13 cellular contexts compared by ENCODE assay signal in genomic region chr5:159951387-159951786, GRCh38. TPM values are rescaled to one million over a fixed set of nuclear protein-coding genes. Genes with fewer than 3 reads are reported as not detected.
DNase-seq lines count a peak whose midpoint lies in the region; ATAC-seq and TF ChIP-seq lines count a peak whose summit lies in the region.
"Had no signal": no experiment of that assay in that cellular context is flagged by ENCODE, and none has a peak within 500 bp of the region (broad histone marks: within the 10 kb centered on the region; RNA-seq: fewer than 3 reads in every experiment).

No MANE protein-coding gene starts in this region.

- H3K27ac ChIP-seq in GM23338 (ENCODE audit: low read depth) (no peak overlapping the region), SJSA1 (0 out of 2 replicates have a peak overlapping the region, but pooled peaks have one; percentile 4)

- H3K4me3 Mint-ChIP-seq in GM23338, result no peak overlapping the region
- no peak overlapping the region for H3K4me3 Mint-ChIP-seq in glutamatergic neuron (ENCODE audit: unreplicated experiment)
- H3K4me3 Mint-ChIP-seq: CD8-positive, alpha-beta memory T cell; natural killer cell had no signal

- no peaks in the 10 kb centered on the region for H4K20me1 ChIP-seq in GM23338 (replicated peaks; ENCODE audit: insufficient read depth)

- H3K27ac Mint-ChIP-seq in GM23338, result no peak overlapping the region
- no peak overlapping the region for H3K27ac Mint-ChIP-seq in glutamatergic neuron (ENCODE audit: unreplicated experiment)
- H3K27ac Mint-ChIP-seq: CD8-positive, alpha-beta memory T cell; natural killer cell had no signal

- H2AFZ ChIP-seq in GM23338, result peak overlapping the region; percentile 56; the same call in 1 of the 2 replicates

- H3K27me3 ChIP-seq in GM23338 (ENCODE audit: insufficient read depth) (no peaks in the 10 kb centered on the region), SJSA1 (replicated peaks) (no peaks in the 10 kb centered on the region)

- no peak overlapping the region for H3K4me2 ChIP-seq in GM23338

- no peaks in the 10 kb centered on the region for H3K79me2 ChIP-seq in GM23338 (replicated peaks; ENCODE audit: insufficient read depth)

- H3K4me1 ChIP-seq in GM23338 (ENCODE audit: insufficient read depth), result no peaks in the 10 kb centered on the region
- peaks cover 28% of the 10 kb centered on the region for H3K4me1 ChIP-seq in SJSA1 (replicated peaks)

- ATAC-seq in GM23338 (peak; percentile 99), GM19397 (IDR thresholded peaks at IDR 0.05; ENCODE audit: unreplicated experiment) (no peak), HG03354 (IDR thresholded peaks at IDR 0.05; ENCODE audit: poor library complexity, severe bottlenecking, unreplicated experiment) (no peak)
- ATAC-seq: natural killer cell had no signal

- H3K4me3 ChIP-seq in GM23338 (no peak overlapping the region), SJSA1 (no peak overlapping the region)

- H3K27me3 Mint-ChIP-seq in GM23338 (ENCODE audit: insufficient read depth, low read depth, poor library complexity) (peaks cover 3% of the 10 kb centered on the region), glutamatergic neuron (ENCODE audit: unreplicated experiment) (peaks cover 2% of the 10 kb centered on the region)

- H3K4me1 Mint-ChIP-seq in GM23338, result no peaks in the 10 kb centered on the region
- no peaks in the 10 kb centered on the region for H3K4me1 Mint-ChIP-seq in glutamatergic neuron (ENCODE audit: low read depth, unreplicated experiment)
- H3K4me1 Mint-ChIP-seq: CD8-positive, alpha-beta memory T cell; natural killer cell had no signal

- H3F3A ChIP-seq in GM23338 (replicated peaks; ENCODE audit: low read depth), result no peaks in the 10 kb centered on the region

- H3K9me3 Mint-ChIP-seq in GM23338 (no peaks in the 10 kb centered on the region), glutamatergic neuron (ENCODE audit: unreplicated experiment) (no peaks in the 10 kb centered on the region)
- H3K9me3 Mint-ChIP-seq: CD8-positive, alpha-beta memory T cell; natural killer cell had no signal

- H3K9me2 ChIP-seq in GM23338 (ENCODE audit: insufficient read depth), result peaks cover 4% of the 10 kb centered on the region; the same call in 1 of the 2 replicates

- H3K36me3 ChIP-seq in GM23338 (ENCODE audit: insufficient read depth) (no peaks in the 10 kb centered on the region), SJSA1 (no peaks in the 10 kb centered on the region)

- in situ Hi-C loops in ACHN (cut with HindIII; ENCODE audit: low pct_ligation_motif_present, low pct_unique_long_range_greater_than_20kb, low sequenced_read_pairs), result no loop called here

- H3K9me3 ChIP-seq in SJSA1 (replicated peaks), result no peaks in the 10 kb centered on the region

- DNase-seq in ACHN (peak; percentile 71), GM23338 (ENCODE audit: low spot score) (peak; percentile 79), SJSA1 (ENCODE audit: low read depth in 1 of 2, low spot score in 2 of 2) (no peak), glutamatergic neuron (peak; percentile 27), hepatic stellate cell (ENCODE audit: low spot score) (no peak), cerebellar nuclear complex (lab: John Stamatoyannopoulos, UW) (no peak)
- DNase-seq: anterior cingulate cortex; CD8-positive, alpha-beta memory T cell; MV-4-11; natural killer cell; SIG-M5 had no signal

- no peaks in the 10 kb centered on the region for H3K36me3 Mint-ChIP-seq in GM23338 (ENCODE audit: low read depth)
- H3K36me3 Mint-ChIP-seq in glutamatergic neuron (ENCODE audit: unreplicated experiment), result no peaks in the 10 kb centered on the region
- H3K36me3 Mint-ChIP-seq: CD8-positive, alpha-beta memory T cell; natural killer cell had no signal

- TF ChIP-seq CTCF in GM23338 (conservative IDR thresholded peaks at IDR 0.05; ENCODE audit: low read depth in 2 of 2) (peak; percentile 56 to 68), glutamatergic neuron (IDR thresholded peaks at IDR 0.05; ENCODE audit: partially characterized antibody, unreplicated experiment) (peak; percentile 21)

TF ChIP-seq in GM23338, 12 proteins besides CTCF, POLR2A, EP300 and RAD21:
- TF ChIP-seq ZNF114 (CRISPR knock-in tag; IDR thresholded peaks at IDR 0.05) (no peak), ZNF331 (CRISPR knock-in tag; IDR thresholded peaks at IDR 0.05; ENCODE audit: low read depth) (no peak), POLR2AphosphoS5 (IDR thresholded peaks at IDR 0.05; ENCODE audit: low read depth) (no peak), EZH2phosphoT487 (IDR thresholded peaks at IDR 0.05; ENCODE audit: unreplicated experiment) (no peak), CREB1 (CRISPR knock-in tag; IDR thresholded peaks at IDR 0.05; ENCODE audit: low read depth) (no peak), REST (IDR thresholded peaks at IDR 0.05; ENCODE audit: unreplicated experiment) (no peak)

RNA-seq across cellular contexts. Expression of gene ADRA1B, which starts 35.1 kb away (rescaled TPM):
- total RNA-seq in GM23338 (2014; rRNA removed; shearing (Covaris generic)), result not detected in 2 replicates
- polyA plus RNA-seq in GM23338 (2016; fragmentation: Nextera tagmentation; extraction: Ambion mirVana), result not detected in 2 replicates
- total RNA-seq in SJSA1 (2014; rRNA removed; shearing (Covaris generic)), result 2.8 and 4.4 TPM in 2 replicates
- 0.66 TPM for total RNA-seq in glutamatergic neuron (ENCODE audit: unreplicated experiment)
- total RNA-seq: CD8-positive, alpha-beta memory T cell; natural killer cell had no signal
- polyA plus RNA-seq: CD8-positive, alpha-beta memory T cell had no signal

RNA-seq across cellular contexts. Expression of gene TTC1, which starts 57.6 kb away (rescaled TPM):
- 48.9 and 51.5 TPM in 2 replicates for total RNA-seq in GM23338 (2014; rRNA removed; shearing (Covaris generic))
- 115 and 131 TPM in 2 replicates for polyA plus RNA-seq in GM23338 (2016; fragmentation: Nextera tagmentation; extraction: Ambion mirVana)
- 97.9 and 101 TPM in 2 replicates for total RNA-seq in SJSA1 (2014; rRNA removed; shearing (Covaris generic))
- 41.0 TPM for total RNA-seq in glutamatergic neuron (ENCODE audit: unreplicated experiment)

Comparison
In these comparisons a context has a peak if more than half of its experiments do, and no peak if none do; other contexts are left out.
1. DNase-seq: peak in ACHN (single experiment), GM23338 (single experiment) and glutamatergic neuron (single experiment); none in SJSA1 (0 of 2), hepatic stellate cell (single experiment) and cerebellar nuclear complex (0 of 2).